Comparison of ENCODE assay signal across 21 cellular contexts in genomic region chr3:149215474-149215873, GRCh38. TPM values are rescaled to one million over a fixed set of nuclear protein-coding genes. Genes with fewer than 3 reads are reported as not detected.
DNase-seq lines count a peak whose midpoint lies in the region; ATAC-seq and TF ChIP-seq lines count a peak whose summit lies in the region.
"Had no signal": no experiment of that assay in that cellular context is flagged by ENCODE, and none has a peak within 500 bp of the region (broad histone marks: within the 10 kb centered on the region; RNA-seq: fewer than 3 reads in every experiment).

No MANE protein-coding gene starts in this region.

- BruUV-seq in OCI-LY7 (replicated peaks; lab: Mats Ljungman, UMichigan) = no TSS peak

- H3K4me2 ChIP-seq in OCI-LY7 (ENCODE audit: low read length) = no peak overlapping the region

- ATAC-seq in HG03039 (IDR thresholded peaks at IDR 0.05; ENCODE audit: unreplicated experiment) = no peak
- ATAC-seq: stimulated activated naive B cell treated with anti-CD40 and anti-IgM and Interleukin-4, amounts not matched to agents 10 μg/mL and 1 μg/mL and 100 μg/mL, for 72 hours had no signal

- H3K27ac ChIP-seq in OCI-LY7 (ENCODE audit: low read depth, low read length, poor library complexity, severe bottlenecking) = no peak overlapping the region
- H3K27ac ChIP-seq: esophagus squamous epithelium, pancreas, RWPE1, VCaP had no signal

- H2AFZ ChIP-seq in OCI-LY7 (ENCODE audit: low read length) = no peak overlapping the region; the same call in 1 of the 2 replicates

- POLR2A ChIA-PET in OCI-LY7 (lab: Charles Lee) = no interaction called here

- CTCF ChIA-PET in OCI-LY7 (lab: Charles Lee; ENCODE audit: unreplicated experiment) = no interaction called here

- H3K9me2 ChIP-seq in OCI-LY7 (ENCODE audit: insufficient read depth, low read length) = no peaks in the 10 kb centered on the region

- H3K4me3 ChIP-seq in fibroblast of pulmonary artery (replicated peaks; ENCODE audit: low read depth, low read length) (no peak overlapping the region), OCI-LY7 (ENCODE audit: low read depth, low read length, poor library complexity, severe bottlenecking) (no peak overlapping the region)
- H3K4me3 ChIP-seq: breast epithelium, esophagus squamous epithelium, pancreas, upper lobe of left lung had no signal

- no peaks in the 10 kb centered on the region for H3K36me3 ChIP-seq in OCI-LY7 (ENCODE audit: insufficient read depth, low read length)
- H3K36me3 ChIP-seq: breast epithelium, esophagus squamous epithelium, pancreas, upper lobe of left lung had no signal

- peak; percentile 14 for DNase-seq in NCI-H1105 (lab: John Stamatoyannopoulos, UW)
- peak; percentile 49 for DNase-seq in NCI-H748 (lab: John Stamatoyannopoulos, UW; ENCODE audit: unreplicated experiment)
- peak; percentile 31 for DNase-seq in fibroblast of pulmonary artery (ENCODE audit: low read depth)
- DNase-seq in retina = peak; percentile 40
- no peak for DNase-seq in activated naive CD4-positive, alpha-beta T cell treated with Interleukin-2 at 50 U/mL for 16 hours
- no peak for DNase-seq in OCI-LY7 (ENCODE audit: low spot score)
- DNase-seq: activated CD4-positive, alpha-beta T cell treated with anti-CD3 and anti-CD28 coated beads, Interleukin-2, amount 50 U/mL, for 48 hours; activated T-cell treated with anti-CD3 and anti-CD28 coated beads, Interleukin-2, amount 50 U/mL, for 24 hours; DMS79; esophagus squamous epithelium; NCI-H526 treated with DMSO at 0.1 percent for 48 hours; pancreas; stimulated activated naive B cell treated with anti-CD40 and anti-IgM and Interleukin-4, amounts not matched to agents 10 μg/mL and 1 μg/mL and 100 μg/mL, for 72 hours; SW 1271; upper lobe of left lung had no signal

- H3K79me2 ChIP-seq in OCI-LY7 (ENCODE audit: insufficient read depth, low read depth, low read length) = no peaks in the 10 kb centered on the region

- intact Hi-C loops in OCI-LY7 (cut with micrococcal nuclease; ENCODE audit: unreplicated experiment) = no loop called here

- H3K9me3 ChIP-seq in OCI-LY7 (ENCODE audit: low read length) = no peaks in the 10 kb centered on the region
- H3K9me3 ChIP-seq: breast epithelium, esophagus squamous epithelium, pancreas, upper lobe of left lung had no signal

- TF ChIP-seq CTCF in fibroblast of pulmonary artery (IDR thresholded peaks at IDR 0.05; ENCODE audit: low read length, missing control alignments) = no peak
- no peak for TF ChIP-seq CTCF in OCI-LY7 (conservative IDR thresholded peaks at IDR 0.05; ENCODE audit: low read length)

- no peaks in the 10 kb centered on the region for H3K4me1 ChIP-seq in OCI-LY7 (ENCODE audit: insufficient read depth, low read length, poor library complexity, severe bottlenecking)
- H3K4me1 ChIP-seq: breast epithelium had no signal

- H4K20me1 ChIP-seq in OCI-LY7 (ENCODE audit: insufficient read depth, low read length) = no peaks in the 10 kb centered on the region

RNA-seq across cellular contexts. Expression of gene CP, which starts 6.2 kb away (rescaled TPM):
- not detected in 2 replicates for total RNA-seq in OCI-LY7 (2014; rRNA removed; shearing (Covaris generic))
- total RNA-seq in OCI-LY7 (2022) = not detected in 2 replicates
- total RNA-seq: dermis microvascular lymphatic vessel endothelial cell, kidney epithelial cell had no signal

Comparison
In these comparisons a context has a peak if more than half of its experiments do, and no peak if none do; other contexts are left out.
1. DNase-seq: peak in NCI-H1105 (single experiment), NCI-H748 (single experiment), fibroblast of pulmonary artery (single experiment) and retina (single experiment); none in activated naive CD4-positive, alpha-beta T cell treated with Interleukin-2 at 50 U/mL for 16 hours (single experiment) and OCI-LY7 (single experiment).